Comparison of ENCODE assay signal across 8 cellular contexts in genomic region chr4:96035727-96036126, GRCh38.
A peak's percentile ranks its signal among the peaks of the same experiment; 100 is the strongest.
DNase-seq lines count a peak whose midpoint lies in the region; ATAC-seq lines count a peak whose summit lies in the region.

No MANE protein-coding gene starts in this region.

- CTCF ChIA-PET in activated CD4-positive, alpha-beta T cell treated with anti-CD3 and anti-CD28 coated beads for 36 hours (lab: Charles Lee) = no interaction called here

- H3K36me3 Mint-ChIP-seq in activated CD4-positive, alpha-beta T cell treated with anti-CD3 and anti-CD28 coated beads for 36 hours (ENCODE audit: low read depth) = no peaks in the 10 kb centered on the region

- H3K4me1 Mint-ChIP-seq in activated CD4-positive, alpha-beta T cell treated with anti-CD3 and anti-CD28 coated beads for 36 hours = no peaks in the 10 kb centered on the region

- H3K4me3 Mint-ChIP-seq in activated CD4-positive, alpha-beta T cell treated with anti-CD3 and anti-CD28 coated beads for 36 hours = no peak overlapping the region

- H3K27ac Mint-ChIP-seq in activated CD4-positive, alpha-beta T cell treated with anti-CD3 and anti-CD28 coated beads for 36 hours = no peak overlapping the region

- no peaks in the 10 kb centered on the region for H3K27me3 Mint-ChIP-seq in activated CD4-positive, alpha-beta T cell treated with anti-CD3 and anti-CD28 coated beads for 36 hours

- POLR2A ChIA-PET in activated CD4-positive, alpha-beta T cell treated with anti-CD3 and anti-CD28 coated beads for 36 hours (lab: Charles Lee) = no interaction called here

- peaks cover 3% of the 10 kb centered on the region for H3K9me3 Mint-ChIP-seq in activated CD4-positive, alpha-beta T cell treated with anti-CD3 and anti-CD28 coated beads for 36 hours (ENCODE audit: low read depth)

- ATAC-seq in GM21423 (IDR thresholded peaks at IDR 0.05; ENCODE audit: unreplicated experiment) (no peak), HG03521 (IDR thresholded peaks at IDR 0.05; ENCODE audit: unreplicated experiment) (no peak)
- no peak for ATAC-seq in activated CD4-positive, alpha-beta T cell treated with anti-CD3 and anti-CD28 coated beads for 36 hours

- no peaks in the 10 kb centered on the region for H3K27me3 ChIP-seq in H7 (ENCODE audit: control insufficient read depth, insufficient read depth, low read length)

- DNase-seq in AML-193 (lab: John Stamatoyannopoulos, UW) = peak; percentile 2 to 36
- peak; percentile 2 for DNase-seq in H7
- DNase-seq in SK-N-DZ (ENCODE audit: low spot score) = peak; percentile 26
- DNase-seq in iPS DF 19.7 (ENCODE audit: low read depth, low spot score) = peak; percentile 7
- no peak for DNase-seq in NCI-H524 treated with DMSO at 0.1 percent for 48 hours (lab: John Stamatoyannopoulos, UW)
- DNase-seq in activated CD4-positive, alpha-beta T cell treated with anti-CD3 and anti-CD28 coated beads for 36 hours = no peak

- H3K4me3 ChIP-seq in H7 (ENCODE audit: insufficient read depth, low read depth, low read length) = no peak overlapping the region

- H3K36me3 ChIP-seq in H7 (replicated peaks; ENCODE audit: control insufficient read depth, insufficient read depth, low read length) = no peaks in the 10 kb centered on the region

- intact Hi-C loops in activated CD4-positive, alpha-beta T cell treated with anti-CD3 and anti-CD28 coated beads for 36 hours (cut with DNase I, micrococcal nuclease) = loop anchor here (2.0 to 10.0 kb wide), 2 partner anchors 869 to 871 kb away; no protein-coding TSS in a partner anchor

Comparison
In these comparisons a context has a peak if more than half of its experiments do, and no peak if none do; other contexts are left out.
1. DNase-seq: peak in AML-193 (2 of 2), H7 (single experiment), SK-N-DZ (single experiment) and iPS DF 19.7 (single experiment); none in NCI-H524 treated with DMSO at 0.1 percent for 48 hours (single experiment) and activated CD4-positive, alpha-beta T cell treated with anti-CD3 and anti-CD28 coated beads for 36 hours (single experiment).